In the genomic region with DNA sequence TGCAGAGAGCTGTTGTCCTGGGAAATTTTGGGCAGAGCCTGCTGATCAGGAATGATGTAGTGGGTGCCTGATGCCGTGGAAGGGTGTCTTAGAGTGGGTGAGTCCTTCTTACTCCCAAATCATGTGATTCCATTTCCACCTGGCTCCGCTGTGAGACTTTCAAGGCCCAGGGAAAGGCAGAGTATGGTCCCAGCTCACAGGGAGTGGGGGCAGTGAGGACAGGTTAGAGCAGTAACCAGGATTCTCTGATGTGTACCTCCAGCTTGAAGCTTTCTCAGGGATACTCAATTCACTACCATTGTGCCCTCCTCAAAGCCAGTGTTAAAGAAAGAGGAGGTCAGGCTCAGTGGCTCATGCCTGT, we compare ENCODE assay signal across 21 cellular contexts. TPM values are rescaled to one million over a fixed set of nuclear protein-coding genes. Genes with fewer than 3 reads are reported as not detected.
DNase-seq lines count a peak whose midpoint lies in the region; ATAC-seq, FAIRE-seq and TF ChIP-seq lines count a peak whose summit lies in the region.
"Had no signal": no experiment of that assay in that cellular context is flagged by ENCODE, and none has a peak within 500 bp of the region (broad histone marks: within the 10 kb centered on the region; RNA-seq: fewer than 3 reads in every experiment).

No MANE protein-coding gene starts in this region.

- no peak overlapping the region for H3K4me2 ChIP-seq in HepG2 (ENCODE audit: low read depth, low read length)

- intact Hi-C loops in body of pancreas (cut with DNase I) = no loop called here
- intact Hi-C loops in HepG2 (cut with micrococcal nuclease; ENCODE audit: unreplicated experiment) = no loop called here

- H3K9ac ChIP-seq in HepG2 (ENCODE audit: insufficient read depth, low read depth, low read length) = no peak overlapping the region

- CTCF ChIA-PET in HepG2 (lab: Yijun Ruan, JAX; ENCODE audit: low intra/inter-chr PET ratio, low total read pairs) = no interaction called here

- DNase-seq in H7 = peak; percentile 15
- no peak for DNase-seq in body of pancreas
- DNase-seq in HepG2 (ENCODE audit: low spot score) = no peak
- DNase-seq in upper lobe of left lung = no peak
- no peak for DNase-seq in activated effector memory CD4-positive, alpha-beta T cell treated with Interleukin-2 at 50 U/mL for 16 hours
- DNase-seq in dedifferentiated amniotic fluid mesenchymal stem cell (ENCODE audit: extremely low spot score) = no peak
- DNase-seq: DMS 273 treated with DMSO at 0.1 percent for 48 hours, DND-41, KG1, NCI-H1694 treated with DMSO at 0.1 percent for 48 hours, NCI-H2107, NCI-H2227 treated with DMSO at 0.1 percent for 48 hours, NCI-H524, NCI-H82, OCI-M1, SHP77 treated with DMSO at 0.1 percent for 48 hours had no signal

- no peak overlapping the region for H3K27ac ChIP-seq in body of pancreas
- no peak overlapping the region for H3K27ac ChIP-seq in HepG2 (ENCODE audit: extremely low read length, insufficient read depth, low read length)
- H3K27ac ChIP-seq in upper lobe of left lung = no peak overlapping the region

- TF ChIP-seq EP300 in HepG2 (IDR thresholded peaks at IDR 0.05; ENCODE audit: low read depth in 2 of 2, low read length in 2 of 2) = no peak
- TF ChIP-seq EP300 in HepG2 (CRISPR knock-in tag; IDR thresholded peaks at IDR 0.05; ENCODE audit: borderline replicate concordance) = no peak
- no peak for TF ChIP-seq EP300 in upper lobe of left lung (IDR thresholded peaks at IDR 0.05)

- in situ Hi-C loops in HepG2 (cut with HindIII; ENCODE audit: extremely low pct_ligation_motif_present, low pct_unique_long_range_greater_than_20kb) = no loop called here

- H4K20me1 ChIP-seq in HepG2 (ENCODE audit: insufficient read depth, low read length) = no peaks in the 10 kb centered on the region

- ATAC-seq in body of pancreas (peak; percentile 21), HepG2 (no peak; the same call in 2 of the 3 replicates), upper lobe of left lung (ENCODE audit: low FRiP score in 2 of 2) (peak; percentile 2 to 6), HG02870 (IDR thresholded peaks at IDR 0.05; ENCODE audit: unreplicated experiment) (no peak)
- ATAC-seq: SK-N-SH treated with all-trans-retinoic acid at 6 μM for 48 hours had no signal

- POLR2A ChIA-PET in HepG2 (lab: Yijun Ruan, JAX) = no interaction called here

- TF ChIP-seq RAD21 in HepG2 (CRISPR knock-in tag; IDR thresholded peaks at IDR 0.05) = no peak

- no peaks in the 10 kb centered on the region for H3K79me2 ChIP-seq in HepG2 (ENCODE audit: insufficient read depth, low read length)

- H3K4me3 ChIP-seq in H7 (ENCODE audit: insufficient read depth, low read depth, low read length) (no peak overlapping the region), body of pancreas (no peak overlapping the region), HepG2 (replicated peaks in 1 of 3; ENCODE audit: insufficient read depth in 1 of 3, low read depth in 2 of 3, low read length in 3 of 3) (no peak overlapping the region), upper lobe of left lung (no peak overlapping the region)

- no peaks in the 10 kb centered on the region for H3K36me3 ChIP-seq in H7 (replicated peaks; ENCODE audit: control insufficient read depth, insufficient read depth, low read length)
- H3K36me3 ChIP-seq in body of pancreas (replicated peaks in 1 of 2; ENCODE audit: insufficient read depth in 1 of 2, low read depth in 2 of 2) = no peaks in the 10 kb centered on the region
- no peaks in the 10 kb centered on the region for H3K36me3 ChIP-seq in HepG2 (replicated peaks in 1 of 2; ENCODE audit: control insufficient read depth in 1 of 2, insufficient read depth in 2 of 2, low read length in 2 of 2)
- no peaks in the 10 kb centered on the region for H3K36me3 ChIP-seq in upper lobe of left lung

- H3K9me3 ChIP-seq in body of pancreas (no peaks in the 10 kb centered on the region), HepG2 (ENCODE audit: low read length) (no peaks in the 10 kb centered on the region), upper lobe of left lung (no peaks in the 10 kb centered on the region)

- H3K27me3 ChIP-seq in H7 (ENCODE audit: control insufficient read depth, insufficient read depth, low read length) (peaks cover 4% of the 10 kb centered on the region; the same call in 1 of the 2 replicates), body of pancreas (no peaks in the 10 kb centered on the region), HepG2 (ENCODE audit: control insufficient read depth in 1 of 2, insufficient read depth in 2 of 2, low read length in 2 of 2) (peaks cover 7 to 55% of the 10 kb centered on the region in 2 experiments; a peak in 4 of 5 replicates), upper lobe of left lung (peaks cover 0 to 3% (median 1%) of the 10 kb centered on the region in 4 donors)

- BruUV-seq in HepG2 (replicated peaks; lab: Mats Ljungman, UMichigan) = no TSS peak

- H3K4me1 ChIP-seq in body of pancreas (no peaks in the 10 kb centered on the region), HepG2 (ENCODE audit: insufficient read depth, low read length) (no peaks in the 10 kb centered on the region), upper lobe of left lung (no peaks in the 10 kb centered on the region)

- TF ChIP-seq POLR2A in body of pancreas (IDR thresholded peaks at IDR 0.05) (no peak), HepG2 (IDR thresholded peaks at IDR 0.05; ENCODE audit: insufficient read depth in 1 of 2, low read depth in 2 of 2, low read length in 2 of 2) (no peak), upper lobe of left lung (IDR thresholded peaks at IDR 0.05) (no peak)

- FAIRE-seq in HepG2 (lab: Jason Lieb, UNC) = no peak

- WGBS in body of pancreas, 2 donors = 30 to 39% methylated on average over 2 of the region's 2 CpGs
- WGBS in HepG2 (ENCODE audit: low lambda C conversion rate) = 2% methylated on average over 2 of the region's 2 CpGs
- WGBS in upper lobe of left lung, 2 donors = 40 to 42% methylated on average over 2 of the region's 2 CpGs

- no peak for TF ChIP-seq CTCF in body of pancreas (IDR thresholded peaks at IDR 0.05)
- TF ChIP-seq CTCF in HepG2 (CRISPR knock-in tag; IDR thresholded peaks at IDR 0.05) = no peak
- no peak for TF ChIP-seq CTCF in upper lobe of left lung (IDR thresholded peaks at IDR 0.05)

- H2AFZ ChIP-seq in HepG2 (ENCODE audit: low read length) = no peak overlapping the region

TF ChIP-seq in HepG2, 621 proteins besides CTCF, POLR2A, EP300 and RAD21:
- TF ChIP-seq HBP1 (CRISPR knock-in tag; IDR thresholded peaks at IDR 0.05; ENCODE audit: low read depth) (no peak), ZBTB3 (CRISPR knock-in tag; IDR thresholded peaks at IDR 0.05; ENCODE audit: borderline replicate concordance, low read depth) (no peak), TAF1 (CRISPR knock-in tag; IDR thresholded peaks at IDR 0.05) (0 out of 2 replicates have a peak, but pooled peaks have one; percentile 14), ZNF44 (CRISPR knock-in tag; IDR thresholded peaks at IDR 0.05) (no peak), ZNF572 (CRISPR knock-in tag; IDR thresholded peaks at IDR 0.05) (no peak)

RNA-seq across cellular contexts. Expression of gene IQSEC3, which starts 12.9 kb away (rescaled TPM):
- 0.45 and 0.81 TPM in 2 replicates for total RNA-seq in H7 (2014; rRNA removed; shearing (Covaris generic))
- total RNA-seq in body of pancreas (1 to 10 TPM in 1 of 2 donors, under 1 TPM in 1; 0.78 to 1.6 TPM), HepG2 (2016; rRNA removed; fragmentation: Illumina TruSeq; extraction: Trizol) (not detected in 2 replicates), upper lobe of left lung (10 to 100 TPM in 2 of 6 donors, 1 to 10 TPM in 4; 2.1 to 19.0 (median 8.2) TPM)
- not detected in 2 replicates for total RNA-seq in HepG2 (2016; cell fraction: cytosol; rRNA removed; fragmentation: Illumina TruSeq; extraction: Trizol; ENCODE audit: low read depth)
- not detected in 2 replicates for total RNA-seq in HepG2 (2016; cell fraction: insoluble cytoplasmic fraction; rRNA removed; fragmentation: Illumina TruSeq; extraction: Trizol)
- total RNA-seq in HepG2 (2016; cell fraction: membrane; rRNA removed; fragmentation: Illumina TruSeq; extraction: Trizol) = not detected in 2 replicates
- total RNA-seq in HepG2 (2016; cell fraction: nucleus; rRNA removed; fragmentation: Illumina TruSeq; extraction: Trizol) = not detected in 2 replicates
- not detected in 2 replicates for polyA plus RNA-seq in HepG2 (2011; rRNA removed)
- not detected in 2 replicates for polyA plus RNA-seq in HepG2 (2011; cell fraction: cytosol; rRNA removed)
- not detected in 2 replicates for polyA plus RNA-seq in HepG2 (2011; cell fraction: nucleus; rRNA removed)
- not detected in 2 replicates for polyA plus RNA-seq in HepG2 (2012)
- polyA plus RNA-seq in HepG2 (2016; cell fraction: cytosol; fragmentation: Illumina TruSeq; extraction: Trizol; ENCODE audit: low read depth) = not detected in 2 replicates
- not detected in 2 replicates for polyA plus RNA-seq in HepG2 (2016; cell fraction: insoluble cytoplasmic fraction; fragmentation: Illumina TruSeq; extraction: Trizol; ENCODE audit: low read depth)
- polyA plus RNA-seq in HepG2 (2016; cell fraction: membrane; fragmentation: Illumina TruSeq; extraction: Trizol; ENCODE audit: low read depth) = not detected in 2 replicates
- polyA plus RNA-seq in HepG2 (2016; cell fraction: nucleus; fragmentation: Illumina TruSeq; extraction: Trizol; ENCODE audit: insufficient read depth, low read depth) = not detected in 2 replicates
- not detected in 2 replicates for polyA minus RNA-seq in HepG2 (2011; rRNA and poly(A)+ RNA removed; ENCODE audit: low replicate concordance)
- polyA minus RNA-seq in HepG2 (2011; cell fraction: cytosol; rRNA and poly(A)+ RNA removed) = not detected in 2 replicates
- not detected in 2 replicates for polyA minus RNA-seq in HepG2 (2011; cell fraction: nucleus; rRNA and poly(A)+ RNA removed)
- total RNA-seq: G401, RPMI7951 had no signal
- polyA plus RNA-seq: CD14-positive monocyte had no signal

Comparison
In these comparisons a context has a peak if more than half of its experiments do, and no peak if none do; other contexts are left out.
1. ATAC-seq: peak in body of pancreas (single experiment) and upper lobe of left lung (2 of 2); none in HepG2 (single experiment) and HG02870 (single experiment).